In genomic region chr20:6802227-6802626, GRCh38 we compare ENCODE assay signal across 19 cellular contexts. TPM values are rescaled to one million over a fixed set of nuclear protein-coding genes. Genes with fewer than 3 reads are reported as not detected.
"Had no signal": no experiment of that assay in that cellular context is flagged by ENCODE, and none has a peak within 500 bp of the region (broad histone marks: within the 10 kb centered on the region; RNA-seq: fewer than 3 reads in every experiment).

No MANE protein-coding gene starts in this region.

- H3K27ac ChIP-seq: body of pancreas, colonic mucosa, gastrocnemius medialis, neutrophil, spleen had no signal

- H3K9me3 ChIP-seq: body of pancreas, colonic mucosa, gastrocnemius medialis, neutrophil had no signal

- ATAC-seq: body of pancreas; gastrocnemius medialis; natural killer cell treated with Interleukin-12 subunit alpha and Interleukin-12 subunit beta and Interleukin-15 and Interleukin-18, amount 100 ng/mL, for 72 hours; stimulated activated naive B cell treated with anti-CD40 and anti-IgM and Interleukin-4, amounts not matched to agents 10 μg/mL and 1 μg/mL and 100 μg/mL, for 72 hours had no signal

- H3K4me3 ChIP-seq: body of pancreas, colonic mucosa, gastrocnemius medialis, spleen had no signal

- H3K36me3 ChIP-seq: colonic mucosa, gastrocnemius medialis, neutrophil, spleen had no signal

- H3K27me3 ChIP-seq: body of pancreas, colonic mucosa, gastrocnemius medialis, spleen had no signal

- DNase-seq: activated B cell treated with CpG ODN at 0.5 μM for 24 hours; activated CD4-positive, alpha-beta memory T cell treated with anti-CD3 and anti-CD28 coated beads for 36 hours; activated CD4-positive, alpha-beta T cell treated with anti-CD3 and anti-CD28 coated beads for 4 hours; activated naive CD4-positive, alpha-beta T cell; activated naive CD8-positive, alpha-beta T cell treated with anti-CD3 and anti-CD28 coated beads, Interleukin-2, amount 10 ng/mL, durations not matched to agents 7 days and 5 days; activated T-cell treated with anti-CD3 and anti-CD28 coated beads for 4 hours; body of pancreas; central memory CD4-positive, alpha-beta T cell; colonic mucosa; endodermal cell; gastrocnemius medialis; immature natural killer cell; retina; spleen; stimulated activated naive B cell treated with anti-CD40 and anti-IgM and Interleukin-4, amounts not matched to agents 10 μg/mL and 1 μg/mL and 100 μg/mL, for 72 hours; T-helper 1 cell; T-helper 9 cell had no signal

- H3K4me1 ChIP-seq: body of pancreas, colonic mucosa, gastrocnemius medialis, spleen had no signal

RNA-seq across cellular contexts. Expression of gene BMP2, which starts 34.7 kb away (rescaled TPM):
- total RNA-seq: activated B cell treated with CpG ODN at 0.5 μM for 24 hours; activated CD4-positive, alpha-beta memory T cell treated with anti-CD3 and anti-CD28 coated beads for 36 hours; activated naive CD8-positive, alpha-beta T cell treated with anti-CD3 and anti-CD28 coated beads, Interleukin-2, amount 10 ng/mL, durations not matched to agents 7 days and 5 days had no signal
